ENCODE assay signal across 10 cellular contexts in the genomic region with DNA sequence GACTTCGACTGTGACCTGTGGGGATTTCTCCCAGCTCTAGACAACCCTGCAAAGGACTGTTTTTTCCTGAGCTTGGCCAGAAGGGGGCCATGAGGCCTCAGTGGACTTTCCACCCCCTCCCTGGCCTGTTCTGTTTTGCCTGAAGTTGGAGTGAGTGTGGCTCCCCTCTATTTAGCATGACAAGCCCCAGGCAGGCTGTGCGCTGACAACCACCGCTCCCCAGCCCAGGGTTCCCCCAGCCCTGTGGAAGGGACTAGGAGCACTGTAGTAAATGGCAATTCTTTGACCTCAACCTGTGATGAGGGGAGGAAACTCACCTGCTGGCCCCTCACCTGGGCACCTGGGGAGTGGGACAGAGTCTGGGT. TPM values are rescaled to one million over a fixed set of nuclear protein-coding genes. Genes with fewer than 3 reads are reported as not detected.
DNase-seq lines count a peak whose midpoint lies in the region; FAIRE-seq and TF ChIP-seq lines count a peak whose summit lies in the region.
"Had no signal": no experiment of that assay in that cellular context is flagged by ENCODE, and none has a peak within 500 bp of the region (broad histone marks: within the 10 kb centered on the region; RNA-seq: fewer than 3 reads in every experiment).

No MANE protein-coding gene starts in this region.

- no peak overlapping the region for H2AFZ ChIP-seq in neural progenitor cell (replicated peaks)

- CTCF ChIA-PET in AG04450 (lab: Charles Lee): interaction anchor here (1.8 kb wide), 1 partner anchor 42 kb away, joined by 9 read pairs; no protein-coding TSS in a partner anchor

- no peaks in the 10 kb centered on the region for H4K20me1 ChIP-seq in neural progenitor cell (ENCODE audit: low read depth)

- H3K27me3 Mint-ChIP-seq in neural progenitor cell (ENCODE audit: insufficient read depth, low read depth): peaks cover 9% of the 10 kb centered on the region
- H3K27me3 Mint-ChIP-seq: natural killer cell treated with Interleukin-12 subunit alpha and Interleukin-12 subunit beta and Interleukin-15 and Interleukin-18, amount 100 ng/mL, for 72 hours had no signal

- peaks cover 39% of the 10 kb centered on the region for H3K27me3 ChIP-seq in AG04450 (ENCODE audit: control insufficient read depth, insufficient read depth, low read length)
- peaks cover 0 to 19% (median 0%) of the 10 kb centered on the region in 4 donors for H3K27me3 ChIP-seq in esophagus squamous epithelium
- H3K27me3 ChIP-seq in neural progenitor cell: no peaks in the 10 kb centered on the region

- H3K4me1 ChIP-seq in esophagus squamous epithelium (peaks cover 18 to 46% (median 27%) of the 10 kb centered on the region in 3 donors), neural progenitor cell (peaks cover 17% of the 10 kb centered on the region)

- H3K27ac Mint-ChIP-seq in neural progenitor cell: peak overlapping the region; percentile 88

- H3K4me2 ChIP-seq in neural progenitor cell: no peak overlapping the region

- no peak for DNase-seq in AG04450 (ENCODE audit: low read depth, low spot score)
- peak; percentile 72 for DNase-seq in NCI-H82 (lab: John Stamatoyannopoulos, UW)
- no peak for DNase-seq in esophagus squamous epithelium (lab: John Stamatoyannopoulos, UW)
- DNase-seq in neural progenitor cell (ENCODE audit: low spot score): peak; percentile 55
- no peak for DNase-seq in H54 (ENCODE audit: insufficient read length, low spot score)
- no peak for DNase-seq in amniotic stem cell (lab: John Stamatoyannopoulos, UW)
- no peak for DNase-seq in GOT3 (lab: John Stamatoyannopoulos, UW)
- no peak for DNase-seq in D341Med (ENCODE audit: low spot score)
- DNase-seq: NCI-H526 had no signal

- no peaks in the 10 kb centered on the region for H3K36me3 Mint-ChIP-seq in neural progenitor cell
- H3K36me3 Mint-ChIP-seq: natural killer cell treated with Interleukin-12 subunit alpha and Interleukin-12 subunit beta and Interleukin-15 and Interleukin-18, amount 100 ng/mL, for 72 hours had no signal

- H3K27ac ChIP-seq in AG04450 (ENCODE audit: low read depth, low read length): no peak overlapping the region
- H3K27ac ChIP-seq in esophagus squamous epithelium: peak overlapping the region; percentile 48 to 91 (median 80)
- H3K27ac ChIP-seq in neural progenitor cell: no peak overlapping the region

- no peak overlapping the region for H3K4me3 Mint-ChIP-seq in neural progenitor cell
- H3K4me3 Mint-ChIP-seq: natural killer cell treated with Interleukin-12 subunit alpha and Interleukin-12 subunit beta and Interleukin-15 and Interleukin-18, amount 100 ng/mL, for 72 hours had no signal

- no peak for FAIRE-seq in H54 (lab: Jason Lieb, UNC)

- H3K36me3 ChIP-seq in esophagus squamous epithelium (no peaks in the 10 kb centered on the region), neural progenitor cell (no peaks in the 10 kb centered on the region)

- TF ChIP-seq CTCF in AG04450 (IDR thresholded peaks at IDR 0.05; ENCODE audit: low read depth, low read length) (peak; percentile 46), esophagus squamous epithelium (IDR thresholded peaks at IDR 0.05) (peak in 1 of 6 experiments; percentile 7), neural progenitor cell (IDR thresholded peaks at IDR 0.05) (peak; percentile 42)

- TF ChIP-seq POLR2A in esophagus squamous epithelium (IDR thresholded peaks at IDR 0.05): no peak
- no peak for TF ChIP-seq POLR2A in H54 (IDR thresholded peaks at IDR 0.05; ENCODE audit: low read depth, low read length)

- no peak overlapping the region for H3K9ac ChIP-seq in neural progenitor cell

- H3K9me3 Mint-ChIP-seq in neural progenitor cell: no peaks in the 10 kb centered on the region
- H3K9me3 Mint-ChIP-seq: natural killer cell treated with Interleukin-12 subunit alpha and Interleukin-12 subunit beta and Interleukin-15 and Interleukin-18, amount 100 ng/mL, for 72 hours had no signal

- H3K4me3 ChIP-seq in AG04450 (ENCODE audit: low read depth, low read length) (no peak overlapping the region), esophagus squamous epithelium (no peak overlapping the region), neural progenitor cell (no peak overlapping the region)

- POLR2A ChIA-PET in AG04450 (lab: Yijun Ruan, JAX): no interaction called here

- intact Hi-C loops in esophagus squamous epithelium (cut with DNase I): no loop called here

- 100% methylated on average over 1 of the region's 3 CpGs; no CpG with 5 or more reads in 1 of the 2 donors for WGBS in esophagus squamous epithelium, 2 donors

- H3K79me2 ChIP-seq in neural progenitor cell (ENCODE audit: low read depth): no peaks in the 10 kb centered on the region

- H3K9me3 ChIP-seq in AG04450 (ENCODE audit: control insufficient read depth, insufficient read depth, low read length) (no peaks in the 10 kb centered on the region), esophagus squamous epithelium (no peaks in the 10 kb centered on the region), neural progenitor cell (ENCODE audit: low read depth) (no peaks in the 10 kb centered on the region)

- H3K4me1 Mint-ChIP-seq in neural progenitor cell: peaks cover 28% of the 10 kb centered on the region

- peaks cover 25% of the 10 kb centered on the region for H3F3A ChIP-seq in neural progenitor cell (ENCODE audit: low read depth)

RNA-seq across cellular contexts. Expression of gene NGFR, which starts 19.3 kb away (rescaled TPM):
- polyA plus RNA-seq in AG04450 (2011; rRNA removed): not detected in 2 replicates
- not detected in 2 replicates for polyA minus RNA-seq in AG04450 (2011; rRNA and poly(A)+ RNA removed)
- total RNA-seq in esophagus squamous epithelium: 1 to 10 TPM; 1.6 to 9.6 (median 4.9) TPM
- total RNA-seq in neural progenitor cell (ENCODE audit: low replicate concordance): 6.6 and 18.4 TPM in 2 replicates

Comparison
In these comparisons a context has a peak if more than half of its experiments do, and no peak if none do; other contexts are left out.
1. DNase-seq: peak in NCI-H82 (single experiment) and neural progenitor cell (single experiment); none in AG04450 (single experiment), esophagus squamous epithelium (single experiment), H54 (single experiment), amniotic stem cell (single experiment), GOT3 (single experiment) and D341Med (single experiment).
2. H3K27ac ChIP-seq: peak in esophagus squamous epithelium (4 of 4); none in AG04450 (single experiment) and neural progenitor cell (single experiment).